8 cellular contexts compared by ENCODE assay signal in the genomic region with DNA sequence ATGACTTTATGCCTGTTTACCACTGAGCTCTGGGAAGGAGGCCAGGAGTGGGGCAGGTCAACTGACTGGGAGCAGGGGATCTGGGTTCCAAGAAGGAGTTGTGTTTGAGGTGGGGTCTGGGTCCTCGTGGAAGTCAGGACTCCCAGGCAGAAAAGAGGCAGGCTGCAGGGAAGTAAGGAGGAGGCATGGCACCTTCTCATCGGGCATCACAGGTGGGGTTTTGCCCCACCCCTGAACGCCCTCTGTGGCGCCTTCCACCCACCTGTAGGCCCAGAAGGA. TPM values are rescaled to one million over a fixed set of nuclear protein-coding genes. Genes with fewer than 3 reads are reported as not detected.
DNase-seq lines count a peak whose midpoint lies in the region; ATAC-seq and TF ChIP-seq lines count a peak whose summit lies in the region.

No MANE protein-coding gene starts in this region.

- 26 to 40% methylated on average over 4 of the region's 4 CpGs for WGBS in heart right ventricle, 2 donors

- H3K9me3 Mint-ChIP-seq in central memory CD8-positive, alpha-beta T cell, result no peaks in the 10 kb centered on the region

- H3K4me3 ChIP-seq in heart right ventricle (peak overlapping the region; percentile 45 to 71 (median 62)), muscle layer of colon (ENCODE audit: low read depth in 1 of 2, low read length in 2 of 2) (peak overlapping the region; percentile 51 to 68), uterus (peak overlapping the region; percentile 32 to 61)

- H3K9me3 ChIP-seq in heart right ventricle (no peaks in the 10 kb centered on the region), muscle layer of colon (ENCODE audit: low read length) (no peaks in the 10 kb centered on the region), uterus (no peaks in the 10 kb centered on the region)

- H3K36me3 Mint-ChIP-seq in central memory CD8-positive, alpha-beta T cell (ENCODE audit: insufficient read depth), result peaks cover 20% of the 10 kb centered on the region

- H3K27me3 Mint-ChIP-seq in central memory CD8-positive, alpha-beta T cell, result no peaks in the 10 kb centered on the region

- no peak for TF ChIP-seq POLR2A in uterus (IDR thresholded peaks at IDR 0.05)
- no peak for TF ChIP-seq POLR2A in GM18505 (IDR thresholded peaks at IDR 0.05; ENCODE audit: borderline replicate concordance, extremely low read depth, insufficient read depth, insufficient read length)

- ATAC-seq in heart right ventricle, result peak in 1 of 8 donors; percentile 4
- no peak for ATAC-seq in Right ventricle myocardium inferior
- no peak for ATAC-seq in central memory CD8-positive, alpha-beta T cell (replicated peaks; ENCODE audit: extremely low read depth, poor library complexity, severe bottlenecking)
- no peak for ATAC-seq in GM18505 (IDR thresholded peaks at IDR 0.05; ENCODE audit: unreplicated experiment)

- H3K27ac Mint-ChIP-seq in central memory CD8-positive, alpha-beta T cell (ENCODE audit: low read depth), result peak overlapping the region; percentile 90

- H3K27ac ChIP-seq in heart right ventricle (peak overlapping the region; percentile 69 to 96 (median 86)), muscle layer of colon (ENCODE audit: low read depth, low read length) (peak overlapping the region; percentile 77), uterus (peak overlapping the region; percentile 78 to 80)

- H3K4me1 ChIP-seq in heart right ventricle, result peaks cover 14 to 78% (median 60%) of the 10 kb centered on the region in 9 donors
- peaks cover 26% of the 10 kb centered on the region for H3K4me1 ChIP-seq in muscle layer of colon (ENCODE audit: insufficient read depth, low read length)
- H3K4me1 ChIP-seq in uterus, result peaks cover 5 to 11% of the 10 kb centered on the region in 2 donors

- H3K27me3 ChIP-seq in heart right ventricle (no peaks in the 10 kb centered on the region), muscle layer of colon (ENCODE audit: control insufficient read depth in 1 of 2, insufficient read depth in 2 of 2, low read length in 2 of 2) (no peaks in the 10 kb centered on the region), uterus (no peaks in the 10 kb centered on the region)

- peak overlapping the region; percentile 28 for H3K9ac ChIP-seq in muscle layer of colon (ENCODE audit: low read length)

- intact Hi-C loops in heart right ventricle (cut with DNase I) (loop anchor here in 1 of 10 donors (5.0 kb wide), 1 partner anchor 298 kb away; no protein-coding TSS in a partner anchor), Right ventricle myocardium inferior (cut with DNase I) (no loop called here), uterus (cut with DNase I; ENCODE audit: low total_unique reads) (no loop called here)

- TF ChIP-seq CTCF in heart right ventricle (IDR thresholded peaks at IDR 0.05) (no peak), uterus (IDR thresholded peaks at IDR 0.05) (no peak)

- H3K4me1 Mint-ChIP-seq in central memory CD8-positive, alpha-beta T cell, result peaks cover 74% of the 10 kb centered on the region

- H3K36me3 ChIP-seq in heart right ventricle (peaks cover 0 to 26% (median 13%) of the 10 kb centered on the region in 9 donors), muscle layer of colon (ENCODE audit: insufficient read depth, low read length) (peaks cover 19% of the 10 kb centered on the region), uterus (no peaks in the 10 kb centered on the region)

- H3K4me3 Mint-ChIP-seq in central memory CD8-positive, alpha-beta T cell, result peak overlapping the region; percentile 76

- no peak for DNase-seq in heart right ventricle
- DNase-seq in Right ventricle myocardium inferior (ENCODE audit: missing footprints), result no peak
- DNase-seq in central memory CD8-positive, alpha-beta T cell (ENCODE audit: low spot score in 2 of 2), result no peak
- no peak for DNase-seq in uterus
- no peak for DNase-seq in NAMALWA (ENCODE audit: low spot score)
- no peak for DNase-seq in cerebellum (ENCODE audit: low spot score)

RNA-seq across cellular contexts. Expression of a gene that starts 0.4 kb away (rescaled TPM):
- total RNA-seq in heart right ventricle, result 1 to 10 TPM in 7 of 10 donors, under 1 TPM in 3; 0.68 to 2.4 (median 1.3) TPM
- under 1 TPM; 0.51 to 0.90 TPM for polyA plus RNA-seq in heart right ventricle
- 0.57 TPM for total RNA-seq in Right ventricle myocardium inferior
- total RNA-seq in uterus, result 1 to 10 TPM in 3 of 4 donors, not detected in 1; 1.0 to 7.1 (median 5.6) TPM
- 4.0 TPM for total RNA-seq in cerebellum

RNA-seq across cellular contexts. Expression of a gene that starts 1.0 kb away (rescaled TPM):
- 1 to 10 TPM in 7 of 10 donors, under 1 TPM in 3; 0.76 to 3.1 (median 1.8) TPM for total RNA-seq in heart right ventricle
- 1 to 10 TPM; 3.2 to 3.7 TPM for polyA plus RNA-seq in heart right ventricle
- 2.1 TPM for total RNA-seq in Right ventricle myocardium inferior
- total RNA-seq in uterus, result 10 to 100 TPM in 1 of 4 donors, 1 to 10 TPM in 3; 3.7 to 19.5 (median 5.6) TPM
- 3.5 TPM for total RNA-seq in cerebellum

RNA-seq across cellular contexts. Expression of a gene that starts 2.5 kb away (rescaled TPM):
- total RNA-seq in heart right ventricle (1 to 10 TPM; 1.9 to 6.0 (median 3.5) TPM), Right ventricle myocardium inferior (4.3 TPM), uterus (10 to 100 TPM in 2 of 4 donors, 1 to 10 TPM in 2; 1.3 to 25.5 (median 14.1) TPM), cerebellum (5.8 TPM)
- 1 to 10 TPM; 4.3 to 4.8 TPM for polyA plus RNA-seq in heart right ventricle

RNA-seq across cellular contexts. Expression of a gene that starts 10.7 kb away (rescaled TPM):
- 10 to 100 TPM; 22.0 to 31.9 (median 27.3) TPM for total RNA-seq in heart right ventricle
- polyA plus RNA-seq in heart right ventricle, result 10 to 100 TPM; 10.7 to 10.8 TPM
- 23.0 TPM for total RNA-seq in Right ventricle myocardium inferior
- total RNA-seq in uterus, result 10 to 100 TPM in 3 of 4 donors, 1 to 10 TPM in 1; 5.0 to 23.5 (median 22.5) TPM
- 17.7 TPM for total RNA-seq in cerebellum

RNA-seq across cellular contexts. Expression of a gene that starts 10.7 kb away (rescaled TPM):
- total RNA-seq in heart right ventricle, result 10 to 100 TPM in 4 of 10 donors, 1 to 10 TPM in 6; 6.9 to 11.1 (median 9.0) TPM
- 10 to 100 TPM in 1 of 2 donors, 1 to 10 TPM in 1; 8.5 to 11.6 TPM for polyA plus RNA-seq in heart right ventricle
- total RNA-seq in Right ventricle myocardium inferior, result 8.3 TPM
- total RNA-seq in uterus, result 10 to 100 TPM; 17.0 to 52.4 (median 37.7) TPM
- total RNA-seq in cerebellum, result 7.9 TPM
